ENCODE assay signal across 27 cellular contexts in genomic region chr18:7303306-7303705, GRCh38.
DNase-seq lines count a peak whose midpoint lies in the region; ATAC-seq and TF ChIP-seq lines count a peak whose summit lies in the region.
"Had no signal": no experiment of that assay in that cellular context is flagged by ENCODE, and none has a peak within 500 bp of the region (broad histone marks: within the 10 kb centered on the region; RNA-seq: fewer than 3 reads in every experiment).

No MANE protein-coding gene starts in this region.

- H3K9me3 Mint-ChIP-seq in osteocyte (ENCODE audit: unreplicated experiment), result peaks cover 21% of the 10 kb centered on the region
- H3K9me3 Mint-ChIP-seq in T-helper 2 cell treated with Interferon-gamma antibody and Interleukin-4, amounts not matched to agents 5 μg/mL and 100 μg/mL, for 36 hours, result peaks cover 26% of the 10 kb centered on the region

- no peaks in the 10 kb centered on the region for H3K36me3 Mint-ChIP-seq in osteocyte (ENCODE audit: unreplicated experiment)
- H3K36me3 Mint-ChIP-seq in T-helper 2 cell treated with Interferon-gamma antibody and Interleukin-4, amounts not matched to agents 5 μg/mL and 100 μg/mL, for 36 hours (ENCODE audit: low read depth), result no peaks in the 10 kb centered on the region
- H3K36me3 Mint-ChIP-seq: CD8-positive, alpha-beta T cell had no signal

- no peaks in the 10 kb centered on the region for H3K4me1 Mint-ChIP-seq in osteocyte (ENCODE audit: unreplicated experiment)
- no peaks in the 10 kb centered on the region for H3K4me1 Mint-ChIP-seq in T-helper 2 cell treated with Interferon-gamma antibody and Interleukin-4, amounts not matched to agents 5 μg/mL and 100 μg/mL, for 36 hours (ENCODE audit: low read depth)

- H3K27ac Mint-ChIP-seq in osteocyte (ENCODE audit: unreplicated experiment), result no peak overlapping the region
- no peak overlapping the region for H3K27ac Mint-ChIP-seq in T-helper 2 cell treated with Interferon-gamma antibody and Interleukin-4, amounts not matched to agents 5 μg/mL and 100 μg/mL, for 36 hours
- H3K27ac Mint-ChIP-seq: CD8-positive, alpha-beta T cell had no signal

- intact Hi-C loops in right cardiac atrium (cut with DNase I), result no loop called here

- no peak for TF ChIP-seq CTCF in fibroblast of the aortic adventitia (IDR thresholded peaks at IDR 0.05; ENCODE audit: insufficient read depth, low read length)
- no peak for TF ChIP-seq CTCF in osteocyte (IDR thresholded peaks at IDR 0.05)

- WGBS in right cardiac atrium, result 41% methylated on average over 1 of the region's 1 CpG

- H3K4me3 ChIP-seq in fibroblast of the aortic adventitia (ENCODE audit: low read depth, low read length) (no peak overlapping the region), MG63 (no peak overlapping the region), right cardiac atrium (ENCODE audit: low read length) (no peak overlapping the region)
- H3K4me3 ChIP-seq: K562 had no signal

- no peaks in the 10 kb centered on the region for H3K36me3 ChIP-seq in MG63

- no peaks in the 10 kb centered on the region for H3K9me3 ChIP-seq in MG63
- H3K9me3 ChIP-seq in right cardiac atrium (ENCODE audit: control insufficient read depth, low read length), result peaks cover 2% of the 10 kb centered on the region

- H3K4me1 ChIP-seq in right cardiac atrium (ENCODE audit: control insufficient read depth, insufficient read depth, low read length), result peaks cover 2% of the 10 kb centered on the region

- H3K27me3 ChIP-seq in MG63, result no peaks in the 10 kb centered on the region
- no peaks in the 10 kb centered on the region for H3K27me3 ChIP-seq in right cardiac atrium (ENCODE audit: control insufficient read depth, insufficient read depth)

- H3K4me3 Mint-ChIP-seq in osteocyte (ENCODE audit: unreplicated experiment), result no peak overlapping the region
- H3K4me3 Mint-ChIP-seq in T-helper 2 cell treated with Interferon-gamma antibody and Interleukin-4, amounts not matched to agents 5 μg/mL and 100 μg/mL, for 36 hours, result no peak overlapping the region
- H3K4me3 Mint-ChIP-seq: CD8-positive, alpha-beta T cell had no signal

- peak; percentile 1 for DNase-seq in EH (ENCODE audit: low read depth)
- DNase-seq in astrocyte of the hippocampus (ENCODE audit: low read depth, low spot score), result peak; percentile 44
- peak; percentile 0 for DNase-seq in fibroblast of the aortic adventitia (ENCODE audit: low read depth)
- peak; percentile 25 for DNase-seq in osteocyte (ENCODE audit: extremely low spot score, unreplicated experiment)
- no peak for DNase-seq in MG63
- no peak for DNase-seq in hippocampal formation (lab: John Stamatoyannopoulos, UW)
- DNase-seq in T-helper 2 cell treated with Interferon-gamma antibody and Interleukin-4, amounts not matched to agents 5 μg/mL and 100 μg/mL, for 36 hours (ENCODE audit: low spot score), result no peak
- DNase-seq in right cardiac atrium, result no peak
- DNase-seq: 8988T; AML-193; C1 segment of cervical spinal cord; Calu3; CD8-positive, alpha-beta T cell; DMS153; NCI-H1092; NCI-H146; NCI-H2029; NCI-H226; NCI-H510A treated with DMSO at 0.1 percent for 48 hours; NCI-H748 treated with DMSO at 0.1 percent for 48 hours; NK-92 treated with Interleukin-12 subunit alpha and Interleukin-12 subunit beta, amount 100 ng/mL, for 24 hours; SIG-M5; SK-N-SH had no signal

- peaks cover 9% of the 10 kb centered on the region for H3K27me3 Mint-ChIP-seq in osteocyte (ENCODE audit: unreplicated experiment)
- H3K27me3 Mint-ChIP-seq in T-helper 2 cell treated with Interferon-gamma antibody and Interleukin-4, amounts not matched to agents 5 μg/mL and 100 μg/mL, for 36 hours (ENCODE audit: low read depth), result no peaks in the 10 kb centered on the region

- no peak overlapping the region for H3K27ac ChIP-seq in right cardiac atrium (ENCODE audit: low read length)
- H3K27ac ChIP-seq: HL-60 had no signal

- no peak for ATAC-seq in right cardiac atrium
- ATAC-seq: CD8-positive, alpha-beta T cell; HepG2; K562; Panc1 had no signal

Comparison
In these comparisons a context has a peak if more than half of its experiments do, and no peak if none do; other contexts are left out.
1. DNase-seq: peak in EH (single experiment), astrocyte of the hippocampus (single experiment), fibroblast of the aortic adventitia (single experiment) and osteocyte (single experiment); none in MG63 (single experiment), hippocampal formation (0 of 2), T-helper 2 cell treated with Interferon-gamma antibody and Interleukin-4, amounts not matched to agents 5 μg/mL and 100 μg/mL, for 36 hours (single experiment) and right cardiac atrium (0 of 3).